Comparison of ENCODE assay signal across 11 cellular contexts in the genomic region with DNA sequence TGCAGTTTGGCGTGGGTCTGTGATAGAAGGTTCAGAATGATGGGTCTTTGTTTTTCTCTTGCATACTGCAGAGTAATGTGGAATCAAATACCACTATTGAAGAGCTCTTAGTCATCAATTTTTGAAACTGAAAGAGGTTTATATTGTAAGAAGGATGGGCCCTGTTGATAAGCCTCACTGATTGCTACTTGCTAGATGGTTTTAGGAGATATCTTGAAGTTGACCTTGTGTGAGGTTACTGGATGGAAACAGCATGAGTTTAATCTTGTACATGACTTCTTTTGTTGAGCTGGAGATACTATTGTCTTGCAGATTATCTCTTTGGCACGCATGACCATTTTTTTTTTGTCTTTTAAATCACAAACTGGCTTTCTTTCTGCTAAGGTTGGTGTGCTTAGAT. TPM values are rescaled to one million over a fixed set of nuclear protein-coding genes. Genes with fewer than 3 reads are reported as not detected.
DNase-seq lines count a peak whose midpoint lies in the region; ATAC-seq lines count a peak whose summit lies in the region.
"Had no signal": no experiment of that assay in that cellular context is flagged by ENCODE, and none has a peak within 500 bp of the region (broad histone marks: within the 10 kb centered on the region; RNA-seq: fewer than 3 reads in every experiment).

No MANE protein-coding gene starts in this region.

- H3K36me3 Mint-ChIP-seq in activated T-cell treated with anti-CD3 and anti-CD28 coated beads, Interleukin-2, amount 50 U/mL, for 4 hours (ENCODE audit: insufficient read depth), result peaks cover 3% of the 10 kb centered on the region
- H3K36me3 Mint-ChIP-seq in stimulated activated effector memory CD8-positive, alpha-beta T cell treated with anti-CD3 and anti-CD28 coated beads, Interleukin-12 subunit alpha, Interleukin-12 subunit beta, amount 100 ng/mL, for 72 hours, result no peaks in the 10 kb centered on the region

- H3K27me3 Mint-ChIP-seq in activated T-cell treated with anti-CD3 and anti-CD28 coated beads, Interleukin-2, amount 50 U/mL, for 4 hours (ENCODE audit: low read depth), result no peaks in the 10 kb centered on the region
- H3K27me3 Mint-ChIP-seq: activated CD4-positive, alpha-beta T cell treated with anti-CD3 and anti-CD28 coated beads, Interleukin-2, amount 10 ng/mL, durations not matched to agents 24 days and 14 days had no signal

- no peak overlapping the region for H3K27ac Mint-ChIP-seq in stimulated activated effector memory CD8-positive, alpha-beta T cell treated with anti-CD3 and anti-CD28 coated beads, Interleukin-12 subunit alpha, Interleukin-12 subunit beta, amount 100 ng/mL, for 72 hours
- H3K27ac Mint-ChIP-seq: activated CD4-positive, alpha-beta T cell treated with anti-CD3 and anti-CD28 coated beads, Interleukin-2, amount 10 ng/mL, durations not matched to agents 24 days and 14 days had no signal

- no peaks in the 10 kb centered on the region for H3K9me3 Mint-ChIP-seq in activated T-cell treated with anti-CD3 and anti-CD28 coated beads, Interleukin-2, amount 50 U/mL, for 4 hours
- H3K9me3 Mint-ChIP-seq in stimulated activated effector memory CD8-positive, alpha-beta T cell treated with anti-CD3 and anti-CD28 coated beads, Interleukin-12 subunit alpha, Interleukin-12 subunit beta, amount 100 ng/mL, for 72 hours, result no peaks in the 10 kb centered on the region
- H3K9me3 Mint-ChIP-seq: activated CD4-positive, alpha-beta T cell treated with anti-CD3 and anti-CD28 coated beads, Interleukin-2, amount 10 ng/mL, durations not matched to agents 24 days and 14 days had no signal

- H3K4me1 Mint-ChIP-seq in activated T-cell treated with anti-CD3 and anti-CD28 coated beads, Interleukin-2, amount 50 U/mL, for 4 hours (ENCODE audit: low read depth), result peaks cover 8% of the 10 kb centered on the region
- peaks cover 24% of the 10 kb centered on the region for H3K4me1 Mint-ChIP-seq in stimulated activated effector memory CD8-positive, alpha-beta T cell treated with anti-CD3 and anti-CD28 coated beads, Interleukin-12 subunit alpha, Interleukin-12 subunit beta, amount 100 ng/mL, for 72 hours

- DNase-seq in activated T-cell treated with anti-CD3 and anti-CD28 coated beads, Interleukin-2, amount 50 U/mL, for 4 hours, result no peak
- DNase-seq in activated T-cell treated with anti-CD3 and anti-CD28 coated beads for 4 hours (no peak), OCI-M1 (lab: John Stamatoyannopoulos, UW) (peak; percentile 52), NCI-H446 treated with DMSO at 0.1 percent for 48 hours (lab: John Stamatoyannopoulos, UW) (no peak), NCI-H2107 (lab: John Stamatoyannopoulos, UW) (no peak)
- DNase-seq in stimulated activated effector memory CD8-positive, alpha-beta T cell treated with anti-CD3 and anti-CD28 coated beads, Interleukin-12 subunit alpha, Interleukin-12 subunit beta, amount 100 ng/mL, for 72 hours (ENCODE audit: low spot score in 2 of 2), result no peak
- DNase-seq: activated CD4-positive, alpha-beta T cell treated with anti-CD3 and anti-CD28 coated beads, Interleukin-2, amount 10 ng/mL, durations not matched to agents 24 days and 14 days; left lung; NCI-H446 had no signal

- ATAC-seq in activated T-cell treated with anti-CD3 and anti-CD28 coated beads, Interleukin-2, amount 50 U/mL, for 4 hours, result peak; percentile 76 to 79
- ATAC-seq in HG02884 (IDR thresholded peaks at IDR 0.05; ENCODE audit: unreplicated experiment), result peak; percentile 79
- peak; percentile 64 for ATAC-seq in stimulated activated effector memory CD8-positive, alpha-beta T cell treated with anti-CD3 and anti-CD28 coated beads, Interleukin-12 subunit alpha, Interleukin-12 subunit beta, amount 100 ng/mL, for 72 hours
- no peak for ATAC-seq in GM19328 (IDR thresholded peaks at IDR 0.05; ENCODE audit: unreplicated experiment)
- ATAC-seq: left lung had no signal

- H3K4me3 Mint-ChIP-seq in activated T-cell treated with anti-CD3 and anti-CD28 coated beads, Interleukin-2, amount 50 U/mL, for 4 hours, result no peak overlapping the region
- H3K4me3 Mint-ChIP-seq in stimulated activated effector memory CD8-positive, alpha-beta T cell treated with anti-CD3 and anti-CD28 coated beads, Interleukin-12 subunit alpha, Interleukin-12 subunit beta, amount 100 ng/mL, for 72 hours, result no peak overlapping the region
- H3K4me3 Mint-ChIP-seq: activated CD4-positive, alpha-beta T cell treated with anti-CD3 and anti-CD28 coated beads, Interleukin-2, amount 10 ng/mL, durations not matched to agents 24 days and 14 days had no signal

RNA-seq across cellular contexts. Expression of a gene that starts 13.8 kb away (rescaled TPM):
- 10 to 100 TPM; 17.9 to 19.5 (median 18.9) TPM for total RNA-seq in activated T-cell treated with anti-CD3 and anti-CD28 coated beads, Interleukin-2, amount 50 U/mL, for 4 hours
